Comparison of ENCODE assay signal across 2 cellular contexts in the genomic region with DNA sequence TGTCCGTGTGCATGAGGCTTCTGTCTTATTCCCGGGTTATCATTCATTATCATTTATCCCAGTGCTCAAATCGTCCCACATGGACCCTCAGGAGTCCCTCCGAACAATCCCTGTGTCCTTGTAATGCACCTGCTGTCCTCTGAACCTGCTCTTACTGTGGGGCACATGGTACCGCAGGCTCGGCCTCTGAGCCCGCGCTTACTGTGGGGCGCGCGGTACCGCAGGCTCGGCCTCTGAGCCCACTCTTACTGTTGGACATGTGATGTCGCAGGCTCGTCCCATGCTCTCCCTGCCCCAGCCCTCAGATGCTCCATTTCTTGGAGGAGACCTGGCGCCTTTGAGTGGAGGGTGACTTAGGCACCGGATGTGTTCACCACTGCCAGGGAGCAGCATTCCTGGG.
TF ChIP-seq lines count a peak whose summit lies in the region.

No MANE protein-coding gene starts in this region.

TF ChIP-seq in SK-N-SH, 30 proteins besides CTCF, POLR2A, EP300 and RAD21 (continued from another document):
- TF ChIP-seq FOSL2 (IDR thresholded peaks at IDR 0.05; ENCODE audit: borderline replicate concordance, low read depth) (no peak), MEF2A (IDR thresholded peaks at IDR 0.05; ENCODE audit: borderline replicate concordance, low read depth) (no peak), JUND (IDR thresholded peaks at IDR 0.05) (no peak), RFX5 (IDR thresholded peaks at IDR 0.05; ENCODE audit: low read length) (no peak), ELF1 (IDR thresholded peaks at IDR 0.05) (no peak), MXI1 (IDR thresholded peaks at IDR 0.05; ENCODE audit: low read depth, low read length) (no peak), FOXM1 (IDR thresholded peaks at IDR 0.05; ENCODE audit: low read depth) (no peak), TEAD4 (IDR thresholded peaks at IDR 0.05; ENCODE audit: borderline replicate concordance, insufficient read depth) (no peak), TCF12 (IDR thresholded peaks at IDR 0.05) (no peak)
- TF ChIP-seq, protein P1, sequence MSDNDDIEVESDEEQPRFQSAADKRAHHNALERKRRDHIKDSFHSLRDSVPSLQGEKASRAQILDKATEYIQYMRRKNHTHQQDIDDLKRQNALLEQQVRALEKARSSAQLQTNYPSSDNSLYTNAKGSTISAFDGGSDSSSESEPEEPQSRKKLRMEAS (IDR thresholded peaks at IDR 0.05; ENCODE audit: low read depth) = no peak
TF ChIP-seq in SK-N-SH: peak in this region for 0.

TF ChIP-seq in SK-N-SH treated with all-trans-retinoic acid at 6 μM for 48 hours, 23 proteins besides CTCF, POLR2A, EP300 and RAD21:
- TF ChIP-seq, protein P2, sequence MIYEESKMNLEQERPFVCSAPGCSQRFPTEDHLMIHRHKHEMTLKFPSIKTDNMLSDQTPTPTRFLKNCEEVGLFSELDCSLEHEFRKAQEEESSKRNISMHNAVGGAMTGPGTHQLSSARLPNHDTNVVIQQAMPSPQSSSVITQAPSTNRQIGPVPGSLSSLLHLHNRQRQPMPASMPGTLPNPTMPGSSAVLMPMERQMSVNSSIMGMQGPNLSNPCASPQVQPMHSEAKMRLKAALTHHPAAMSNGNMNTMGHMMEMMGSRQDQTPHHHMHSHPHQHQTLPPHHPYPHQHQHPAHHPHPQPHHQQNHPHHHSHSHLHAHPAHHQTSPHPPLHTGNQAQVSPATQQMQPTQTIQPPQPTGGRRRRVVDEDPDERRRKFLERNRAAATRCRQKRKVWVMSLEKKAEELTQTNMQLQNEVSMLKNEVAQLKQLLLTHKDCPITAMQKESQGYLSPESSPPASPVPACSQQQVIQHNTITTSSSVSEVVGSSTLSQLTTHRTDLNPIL (CRISPR knock-in tag; IDR thresholded peaks at IDR 0.05; ENCODE audit: low read depth) = no peak
- TF ChIP-seq ZFP3 (CRISPR knock-in tag; IDR thresholded peaks at IDR 0.05) (no peak), TSHZ2 (CRISPR knock-in tag; IDR thresholded peaks at IDR 0.05) (no peak), SNAI2 (CRISPR knock-in tag; IDR thresholded peaks at IDR 0.05) (no peak), ZNF70 (CRISPR knock-in tag; IDR thresholded peaks at IDR 0.05) (no peak), ARNTL (CRISPR knock-in tag; IDR thresholded peaks at IDR 0.05; ENCODE audit: borderline replicate concordance, low read depth) (no peak), TOX (CRISPR knock-in tag; IDR thresholded peaks at IDR 0.05; ENCODE audit: borderline replicate concordance) (no peak), GLIS3 (CRISPR knock-in tag; IDR thresholded peaks at IDR 0.05) (no peak), POU6F1 (CRISPR knock-in tag; IDR thresholded peaks at IDR 0.05; ENCODE audit: borderline replicate concordance, low read depth) (no peak), OSR1 (CRISPR knock-in tag; IDR thresholded peaks at IDR 0.05) (no peak), CSDC2 (CRISPR knock-in tag; IDR thresholded peaks at IDR 0.05) (no peak), ZFP30 (CRISPR knock-in tag; IDR thresholded peaks at IDR 0.05) (no peak), RARB (CRISPR knock-in tag; IDR thresholded peaks at IDR 0.05) (no peak), TCF4 (CRISPR knock-in tag; IDR thresholded peaks at IDR 0.05; ENCODE audit: borderline replicate concordance) (no peak)
- TF ChIP-seq, protein P3, sequence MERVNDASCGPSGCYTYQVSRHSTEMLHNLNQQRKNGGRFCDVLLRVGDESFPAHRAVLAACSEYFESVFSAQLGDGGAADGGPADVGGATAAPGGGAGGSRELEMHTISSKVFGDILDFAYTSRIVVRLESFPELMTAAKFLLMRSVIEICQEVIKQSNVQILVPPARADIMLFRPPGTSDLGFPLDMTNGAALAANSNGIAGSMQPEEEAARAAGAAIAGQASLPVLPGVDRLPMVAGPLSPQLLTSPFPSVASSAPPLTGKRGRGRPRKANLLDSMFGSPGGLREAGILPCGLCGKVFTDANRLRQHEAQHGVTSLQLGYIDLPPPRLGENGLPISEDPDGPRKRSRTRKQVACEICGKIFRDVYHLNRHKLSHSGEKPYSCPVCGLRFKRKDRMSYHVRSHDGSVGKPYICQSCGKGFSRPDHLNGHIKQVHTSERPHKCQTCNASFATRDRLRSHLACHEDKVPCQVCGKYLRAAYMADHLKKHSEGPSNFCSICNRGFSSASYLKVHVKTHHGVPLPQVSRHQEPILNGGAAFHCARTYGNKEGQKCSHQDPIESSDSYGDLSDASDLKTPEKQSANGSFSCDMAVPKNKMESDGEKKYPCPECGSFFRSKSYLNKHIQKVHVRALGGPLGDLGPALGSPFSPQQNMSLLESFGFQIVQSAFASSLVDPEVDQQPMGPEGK (CRISPR knock-in tag; IDR thresholded peaks at IDR 0.05; ENCODE audit: borderline replicate concordance) = no peak
